Comparison of ENCODE assay signal across 24 cellular contexts in genomic region chr3:46857485-46858341, GRCh38. TPM values are rescaled to one million over a fixed set of nuclear protein-coding genes. Genes with fewer than 3 reads are reported as not detected.
DNase-seq lines count a peak whose midpoint lies in the region; ATAC-seq, FAIRE-seq and TF ChIP-seq lines count a peak whose summit lies in the region.
"Had no signal": no experiment of that assay in that cellular context is flagged by ENCODE, and none has a peak within 500 bp of the region (broad histone marks: within the 10 kb centered on the region; RNA-seq: fewer than 3 reads in every experiment).

No MANE protein-coding gene starts in this region.

- H4K20me1 ChIP-seq in K562 (replicated peaks; ENCODE audit: control insufficient read depth, insufficient read depth, low read length), result 0 out of 2 replicates have a peak, but pooled peaks cover 5% of the 10 kb centered on the region

- no peak overlapping the region for H3K4me2 ChIP-seq in K562 (ENCODE audit: insufficient read depth, low read length)

- no peak overlapping the region for H3K9ac ChIP-seq in K562 (ENCODE audit: insufficient read depth in 1 of 2, low read depth in 2 of 2, low read length in 2 of 2)

- no peaks in the 10 kb centered on the region for H3K79me2 ChIP-seq in K562 (ENCODE audit: control insufficient read depth, insufficient read depth, low read length)

- intact Hi-C loops in heart right ventricle (cut with DNase I) (loop anchor here in 1 of 10 donors (5.0 kb wide), 1 partner anchor 50 kb away; no protein-coding TSS in a partner anchor), K562 (cut with micrococcal nuclease) (no loop called here), mucosa of descending colon (cut with DNase I, micrococcal nuclease) (no loop called here), tibial artery (cut with DNase I; ENCODE audit: low total_unique reads) (loop anchor here (10.0 kb wide), 1 partner anchor 153 kb away; the partner anchor contains the start of gene TMIE)

- H3K4me3 ChIP-seq in heart right ventricle (peak overlapping the region in 8 of 10 donors; percentile 9 to 69 (median 58)), right atrium auricular region (no peak overlapping the region), K562 (no peak overlapping the region), mucosa of descending colon (no peak overlapping the region), tibial artery (no peak overlapping the region)
- H3K4me3 ChIP-seq: esophagus muscularis mucosa, prostate gland had no signal

- no peaks in the 10 kb centered on the region for H3K9me3 ChIP-seq in heart right ventricle
- no peaks in the 10 kb centered on the region for H3K9me3 ChIP-seq in right atrium auricular region
- H3K9me3 ChIP-seq in K562 (replicated peaks; ENCODE audit: control insufficient read depth, insufficient read depth, low read depth, low read length), result no peaks in the 10 kb centered on the region
- H3K9me3 ChIP-seq in mucosa of descending colon, result no peaks in the 10 kb centered on the region
- H3K9me3 ChIP-seq in tibial artery, result no peaks in the 10 kb centered on the region
- H3K9me3 ChIP-seq: esophagus muscularis mucosa, prostate gland had no signal

- peak in 1 of 2 donors; percentile 4 for DNase-seq in heart right ventricle
- no peak for DNase-seq in right atrium auricular region (ENCODE audit: low spot score)
- DNase-seq in K562 (ENCODE audit: extremely low read depth in 1 of 4, low spot score in 3 of 4), result no peak
- DNase-seq in mucosa of descending colon, result peak in 2 of 3 donors; percentile 10 to 13
- DNase-seq in tibial artery, result peak; percentile 11 to 55
- no peak for DNase-seq in NCI-H2081 (lab: John Stamatoyannopoulos, UW)
- DNase-seq: activated naive CD4-positive, alpha-beta T cell treated with anti-CD3 and anti-CD28 coated beads, Interleukin-2, amount 50 U/mL, for 16 hours; DMS79; effector CD8-positive, alpha-beta T cell; NCI-H1105; NCI-H2107; NCI-H526 treated with DMSO at 0.1 percent for 48 hours; SIG-M5; stimulated activated CD4-positive, alpha-beta T cell treated with anti-CD3 and anti-CD28 coated beads, Interleukin-4, amount 100 ng/mL, for 24 hours had no signal

- CTCF ChIA-PET in K562 (lab: Yijun Ruan, JAX; ENCODE audit: low intra/inter-chr PET ratio), result no interaction called here

- POLR2A ChIA-PET in K562 (lab: Yijun Ruan, JAX), result interaction anchor here (1.1 kb wide), 1 partner anchor 11 kb away, joined by 3 read pairs; no protein-coding TSS in a partner anchor

- TF ChIP-seq EP300 in K562 (IDR thresholded peaks at IDR 0.05; ENCODE audit: low read length), result no peak

- H3K27me3 ChIP-seq in heart right ventricle (no peaks in the 10 kb centered on the region), right atrium auricular region (no peaks in the 10 kb centered on the region), K562 (ENCODE audit: control insufficient read depth in 2 of 2, insufficient read depth in 2 of 2, low read length in 2 of 2) (peaks cover 18 to 67% of the 10 kb centered on the region in 2 experiments; a peak in 4 of 5 replicates), tibial artery (no peaks in the 10 kb centered on the region)

- no peaks in the 10 kb centered on the region for H3K9me1 ChIP-seq in K562 (ENCODE audit: control insufficient read depth, insufficient read depth, low read length)

- TF ChIP-seq RAD21 in K562 (CRISPR knock-in tag; conservative IDR thresholded peaks at IDR 0.05 in 1 of 2, IDR thresholded peaks at IDR 0.05 in 1 of 2), result no peak

- 31 to 46% methylated on average over 10 of the region's 10 CpGs for WGBS in heart right ventricle, 2 donors
- WGBS in K562 (ENCODE audit: insufficient coverage, low coverage, missing lambda C conversion rate), result 4% methylated on average over 10 of the region's 10 CpGs

- H3K4me1 ChIP-seq in heart right ventricle (peaks cover 0 to 39% (median 5%) of the 10 kb centered on the region in 9 donors), right atrium auricular region (peaks cover 0 to 16% of the 10 kb centered on the region in 2 donors), K562 (replicated peaks in 1 of 2; ENCODE audit: control insufficient read depth in 2 of 2, insufficient read depth in 2 of 2, low read length in 2 of 2) (peaks cover 0 to 5% of the 10 kb centered on the region in 2 experiments; a peak in 1 of 5 replicates), mucosa of descending colon (ENCODE audit: low read depth) (no peaks in the 10 kb centered on the region), tibial artery (no peaks in the 10 kb centered on the region)
- H3K4me1 ChIP-seq: prostate gland had no signal

- TF ChIP-seq CTCF in heart right ventricle (IDR thresholded peaks at IDR 0.05), result no peak
- no peak for TF ChIP-seq CTCF in right atrium auricular region (IDR thresholded peaks at IDR 0.05)
- TF ChIP-seq CTCF in K562 (IDR thresholded peaks at IDR 0.05 in 2 of 3, conservative IDR thresholded peaks at IDR 0.05 in 1 of 3; ENCODE audit: insufficient read depth in 2 of 3, low read depth in 1 of 3, low read length in 3 of 3), result no peak
- no peak for TF ChIP-seq CTCF in mucosa of descending colon (IDR thresholded peaks at IDR 0.05)
- no peak for TF ChIP-seq CTCF in tibial artery (IDR thresholded peaks at IDR 0.05)

- H3K27ac ChIP-seq in heart right ventricle (peak overlapping the region in 7 of 10 donors; percentile 52 to 98 (median 89)), right atrium auricular region (no peak overlapping the region), K562 (ENCODE audit: extremely low read depth, low read depth, low read length) (no peak overlapping the region), tibial artery (no peak overlapping the region)
- H3K27ac ChIP-seq: esophagus muscularis mucosa, prostate gland had no signal

- H3K36me3 ChIP-seq in heart right ventricle (peaks cover 0 to 40% (median 0%) of the 10 kb centered on the region in 9 donors), right atrium auricular region (no peaks in the 10 kb centered on the region), K562 (ENCODE audit: control insufficient read depth, insufficient read depth, low read length) (no peaks in the 10 kb centered on the region), mucosa of descending colon (ENCODE audit: low read depth) (no peaks in the 10 kb centered on the region), tibial artery (no peaks in the 10 kb centered on the region)
- H3K36me3 ChIP-seq: prostate gland had no signal

- TF ChIP-seq POLR2A in K562 (conservative IDR thresholded peaks at IDR 0.05), result no peak

- in situ Hi-C loops in K562 (cut with MboI), result no loop called here

- no peak for FAIRE-seq in K562 (lab: Jason Lieb, UNC)
- FAIRE-seq: astrocyte, GM12891, urothelium cell line had no signal

- H2AFZ ChIP-seq in K562 (ENCODE audit: low read depth, low read length), result no peak overlapping the region

- ATAC-seq in heart right ventricle (no peak), K562 (no peak), mucosa of descending colon (no peak), HG03139 (IDR thresholded peaks at IDR 0.05; ENCODE audit: unreplicated experiment) (no peak), HG03520 (IDR thresholded peaks at IDR 0.05; ENCODE audit: unreplicated experiment) (no peak)

- no TSS peak for BruUV-seq in K562 (replicated peaks; lab: Mats Ljungman, UMichigan)

RNA-seq across cellular contexts. Expression of gene MYL3, which starts 5.5 kb away (rescaled TPM):
- 1,000 to 10,000 TPM; 5,377 to 9,904 (median 7,431) TPM for total RNA-seq in heart right ventricle
- polyA plus RNA-seq in heart right ventricle, result 1,000 to 10,000 TPM; 7,541 to 8,578 TPM
- total RNA-seq in right atrium auricular region, result 100 to 1,000 TPM; 208 to 223 TPM
- total RNA-seq in K562 (2011; cell fraction: chromatin; rRNA removed; ENCODE audit: low replicate concordance), result not detected in 2 replicates
- total RNA-seq in K562 (2011; cell fraction: nucleolus; rRNA removed), result not detected in 2 replicates
- total RNA-seq in K562 (2011; cell fraction: nucleoplasm; rRNA removed), result not detected in 2 replicates
- 0.14 TPM in 1 of 2 replicates, not detected in the other for total RNA-seq in K562 (2014; rRNA removed)
- total RNA-seq in K562 (2014; rRNA removed; fragmentation: Illumina TruSeq; extraction: Trizol), result not detected in 2 replicates
- total RNA-seq in K562 (2015; rRNA removed; fragmentation: Illumina TruSeq; extraction: Trizol), result not detected in 2 replicates
- not detected in 2 replicates for total RNA-seq in K562 (2021)
- polyA plus RNA-seq in K562 (2011; rRNA removed), result not detected in 2 replicates
- not detected in 2 replicates for polyA plus RNA-seq in K562 (2011; cell fraction: cytosol; rRNA removed)
- not detected in 2 replicates for polyA plus RNA-seq in K562 (2011; cell fraction: nucleus; rRNA removed)
- polyA plus RNA-seq in K562 (2012), result not detected in 2 replicates
- not detected in 2 replicates for polyA plus RNA-seq in K562 (2014; fragmentation: Illumina TruSeq; extraction: Trizol)
- polyA plus RNA-seq in K562 (2014; fragmentation: Nextera tagmentation; extraction: Ambion mirVana), result under 1 TPM in 1 of 2 experiments, not detected in 1; 0.45 TPM
- polyA plus RNA-seq in K562 (2014; rRNA removed), result not detected in 2 replicates
- polyA minus RNA-seq in K562 (2011; rRNA and poly(A)+ RNA removed), result not detected in 2 replicates
- polyA minus RNA-seq in K562 (2011; cell fraction: cytosol; rRNA and poly(A)+ RNA removed), result not detected in 2 replicates
- polyA minus RNA-seq in K562 (2011; cell fraction: nucleus; rRNA and poly(A)+ RNA removed), result not detected in 2 replicates
- total RNA-seq in mucosa of descending colon, result 1 to 10 TPM in 2 of 3 donors, under 1 TPM in 1; 0.32 to 3.1 (median 1.2) TPM
- total RNA-seq: CD8-positive, alpha-beta memory T cell; OCI-LY7 had no signal
- polyA plus RNA-seq: CD8-positive, alpha-beta memory T cell had no signal

RNA-seq across cellular contexts. Expression of gene PTH1R, which starts 19.8 kb away (rescaled TPM):
- total RNA-seq in heart right ventricle (10 to 100 TPM in 2 of 10 donors, 1 to 10 TPM in 8; 1.5 to 18.5 (median 3.0) TPM), right atrium auricular region (10 to 100 TPM in 1 of 2 donors, 1 to 10 TPM in 1; 7.2 to 10.1 TPM), K562 (2014; rRNA removed) (not detected in 2 replicates), K562 (2014; rRNA removed; fragmentation: Illumina TruSeq; extraction: Trizol) (not detected in 2 replicates), K562 (2015; rRNA removed; fragmentation: Illumina TruSeq; extraction: Trizol) (not detected in 2 replicates), K562 (2021) (not detected in 2 replicates), mucosa of descending colon (1 to 10 TPM in 2 of 3 donors, under 1 TPM in 1; 0.87 to 4.6 (median 1.9) TPM)
- polyA plus RNA-seq in heart right ventricle (10 to 100 TPM; 12.8 to 89.8 TPM), K562 (2011; rRNA removed) (not detected in 2 replicates), K562 (2014; fragmentation: Illumina TruSeq; extraction: Trizol) (not detected in 2 replicates), K562 (2014; fragmentation: Nextera tagmentation; extraction: Ambion mirVana) (not detected), K562 (2014; rRNA removed) (not detected in 2 replicates)
- total RNA-seq in K562 (2011; cell fraction: chromatin; rRNA removed; ENCODE audit: low replicate concordance), result not detected in 2 replicates
- not detected in 2 replicates for total RNA-seq in K562 (2011; cell fraction: nucleolus; rRNA removed)
- not detected in 2 replicates for total RNA-seq in K562 (2011; cell fraction: nucleoplasm; rRNA removed)
- polyA plus RNA-seq in K562 (2011; cell fraction: cytosol; rRNA removed), result not detected in 2 replicates
- not detected in 2 replicates for polyA plus RNA-seq in K562 (2011; cell fraction: nucleus; rRNA removed)
- not detected in 2 replicates for polyA plus RNA-seq in K562 (2012)
- polyA minus RNA-seq in K562 (2011; rRNA and poly(A)+ RNA removed), result not detected in 2 replicates
- not detected in 2 replicates for polyA minus RNA-seq in K562 (2011; cell fraction: cytosol; rRNA and poly(A)+ RNA removed)
- polyA minus RNA-seq in K562 (2011; cell fraction: nucleus; rRNA and poly(A)+ RNA removed), result not detected in 2 replicates
- total RNA-seq: CD8-positive, alpha-beta memory T cell; OCI-LY7 had no signal
- polyA plus RNA-seq: CD8-positive, alpha-beta memory T cell; neural cell had no signal

Comparison
In these comparisons a context has a peak if more than half of its experiments do, and no peak if none do; other contexts are left out.
1. H3K27ac ChIP-seq: peak in heart right ventricle (7 of 10); none in right atrium auricular region (0 of 2), K562 (single experiment) and tibial artery (0 of 2).
2. H3K4me3 ChIP-seq: peak in heart right ventricle (8 of 10); none in right atrium auricular region (0 of 2), K562 (single experiment), mucosa of descending colon (single experiment) and tibial artery (0 of 2).
3. DNase-seq: peak in mucosa of descending colon (2 of 3) and tibial artery (2 of 2); none in right atrium auricular region (single experiment), K562 (0 of 4) and NCI-H2081 (0 of 2).
4. RNA of gene MYL3, which starts 5.5 kb away (total RNA-seq): 5,377 to 9,904 TPM in heart right ventricle and 208 to 223 TPM in right atrium auricular region; 0.32 to 3.1 TPM in mucosa of descending colon and 0.14 TPM in K562; every median in the first group is over 10 times any median in the second.